Comparison of ENCODE assay signal across 10 cellular contexts in the genomic region with DNA sequence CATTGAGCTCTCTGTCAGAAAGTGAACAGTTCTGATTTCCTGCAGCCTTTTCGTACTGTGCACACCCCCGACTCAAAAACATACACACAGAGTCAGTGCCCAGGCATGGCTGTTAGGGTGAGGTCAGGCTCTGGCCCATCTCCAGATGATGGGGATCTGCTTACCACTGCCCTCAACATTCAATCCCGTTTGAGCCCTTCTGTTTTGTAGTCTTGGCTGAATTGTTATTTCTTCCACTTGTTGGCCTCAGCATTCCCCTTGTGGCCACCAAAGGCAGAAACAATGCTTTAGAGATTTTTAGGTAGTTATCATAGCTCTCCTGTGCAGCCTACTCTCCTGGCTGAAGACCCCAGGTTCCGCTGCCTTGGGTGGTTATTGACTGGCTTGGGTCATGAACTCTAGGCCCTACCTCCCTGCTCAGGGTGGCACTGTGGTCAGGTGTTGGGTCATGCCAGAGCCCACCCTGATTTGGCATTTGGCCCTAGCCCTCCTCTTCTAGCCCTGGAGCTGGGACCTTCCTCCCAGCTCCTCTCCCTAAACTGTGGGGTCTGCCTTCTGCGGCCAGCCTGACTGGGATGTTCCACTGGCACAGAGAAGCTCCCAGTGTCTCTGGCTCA. TPM values are rescaled to one million over a fixed set of nuclear protein-coding genes. Genes with fewer than 3 reads are reported as not detected.
A peak's percentile ranks its signal among the peaks of the same experiment; 100 is the strongest.
DNase-seq lines count a peak whose midpoint lies in the region; ATAC-seq, FAIRE-seq and TF ChIP-seq lines count a peak whose summit lies in the region.
"Had no signal": no experiment of that assay in that cellular context is flagged by ENCODE, and none has a peak within 500 bp of the region (broad histone marks: within the 10 kb centered on the region; RNA-seq: fewer than 3 reads in every experiment).

No MANE protein-coding gene starts in this region.

- H3K36me3 ChIP-seq in SK-N-SH (replicated peaks in 1 of 2; ENCODE audit: control insufficient read depth in 1 of 2, insufficient read depth in 2 of 2, low read length in 1 of 2): peaks cover 11 to 34% of the 10 kb centered on the region in 2 experiments
- H3K36me3 ChIP-seq in fibroblast of lung (ENCODE audit: control insufficient read depth, insufficient read depth, low read length): peaks cover 16% of the 10 kb centered on the region
- H3K36me3 ChIP-seq in psoas muscle (ENCODE audit: insufficient read depth in 1 of 2, low read depth in 1 of 2): peaks cover 0 to 27% of the 10 kb centered on the region in 2 donors
- no peaks in the 10 kb centered on the region for H3K36me3 ChIP-seq in HepG2 (replicated peaks in 1 of 2; ENCODE audit: control insufficient read depth in 1 of 2, insufficient read depth in 2 of 2, low read length in 2 of 2)

- H3K4me3 ChIP-seq in SK-N-SH (ENCODE audit: low read depth in 2 of 2, low read length in 1 of 2) (no peak overlapping the region), fibroblast of lung (replicated peaks in 1 of 4; ENCODE audit: control extremely low read depth in 1 of 4, insufficient read depth in 1 of 4, low read depth in 3 of 4, low read length in 4 of 4) (no peak overlapping the region), psoas muscle (no peak overlapping the region), HepG2 (replicated peaks in 1 of 3; ENCODE audit: insufficient read depth in 1 of 3, low read depth in 2 of 3, low read length in 3 of 3) (no peak overlapping the region)

- H3F3A ChIP-seq in SK-N-SH (replicated peaks; ENCODE audit: insufficient read depth): no peaks in the 10 kb centered on the region

- H3K4me2 ChIP-seq in SK-N-SH: peak overlapping the region; percentile 22; the same call in 1 of the 2 replicates
- H3K4me2 ChIP-seq in fibroblast of lung (ENCODE audit: extremely low read depth, insufficient read depth, low read length): no peak overlapping the region
- no peak overlapping the region for H3K4me2 ChIP-seq in HepG2 (ENCODE audit: low read depth, low read length)

- 52% methylated on average over 5 of the region's 5 CpGs for WGBS in SK-N-SH (ENCODE audit: low lambda C conversion rate)
- 42 to 57% (median 47%) methylated on average over 5 of the region's 5 CpGs for WGBS in psoas muscle, 3 donors
- WGBS in HepG2 (ENCODE audit: low lambda C conversion rate): 46% methylated on average over 3 of the region's 5 CpGs

- ATAC-seq in psoas muscle (no peak), HG03039 (IDR thresholded peaks at IDR 0.05; ENCODE audit: unreplicated experiment) (no peak), HepG2 (no peak)

- no peaks in the 10 kb centered on the region for H3K79me2 ChIP-seq in SK-N-SH (ENCODE audit: insufficient read depth)
- no peaks in the 10 kb centered on the region for H3K79me2 ChIP-seq in fibroblast of lung (ENCODE audit: control insufficient read depth, insufficient read depth, low read length)
- H3K79me2 ChIP-seq in HepG2 (ENCODE audit: insufficient read depth, low read length): no peaks in the 10 kb centered on the region

- intact Hi-C loops in psoas muscle (cut with DNase I) (loop anchor here (5.0 to 10.0 kb wide), 2 partner anchors 66 to 198 kb away; no protein-coding TSS in a partner anchor), HepG2 (cut with micrococcal nuclease; ENCODE audit: unreplicated experiment) (no loop called here)

- no peak overlapping the region for H2AFZ ChIP-seq in SK-N-SH (ENCODE audit: low read depth)
- no peak overlapping the region for H2AFZ ChIP-seq in fibroblast of lung (ENCODE audit: low read length)
- no peak overlapping the region for H2AFZ ChIP-seq in HepG2 (ENCODE audit: low read length)

- TF ChIP-seq CTCF in SK-N-SH (IDR thresholded peaks at IDR 0.05) (peak; percentile 55), fibroblast of lung (conservative IDR thresholded peaks at IDR 0.05 in 1 of 2, IDR thresholded peaks at IDR 0.05 in 1 of 2; ENCODE audit: low read depth in 1 of 2, low read length in 2 of 2) (peak; percentile 52 to 60), psoas muscle (IDR thresholded peaks at IDR 0.05) (peak; percentile 6), HepG2 (CRISPR knock-in tag; IDR thresholded peaks at IDR 0.05) (no peak)

- BruUV-seq in HepG2 (replicated peaks; lab: Mats Ljungman, UMichigan): no TSS peak

- H3K9me3 ChIP-seq in SK-N-SH (no peaks in the 10 kb centered on the region), fibroblast of lung (ENCODE audit: control insufficient read depth, insufficient read depth, low read depth, low read length) (no peaks in the 10 kb centered on the region), psoas muscle (no peaks in the 10 kb centered on the region), HepG2 (ENCODE audit: low read length) (no peaks in the 10 kb centered on the region)

- TF ChIP-seq EP300 in SK-N-SH (IDR thresholded peaks at IDR 0.05; ENCODE audit: borderline replicate concordance in 1 of 2, low read depth in 1 of 2, low read length in 1 of 2) (no peak), HepG2 (IDR thresholded peaks at IDR 0.05; ENCODE audit: low read depth in 2 of 2, low read length in 2 of 2) (no peak), HepG2 (CRISPR knock-in tag; IDR thresholded peaks at IDR 0.05; ENCODE audit: borderline replicate concordance) (no peak)

- FAIRE-seq in HepG2 (lab: Jason Lieb, UNC): no peak

- H3K4me1 ChIP-seq in SK-N-SH (ENCODE audit: control insufficient read depth in 1 of 2, insufficient read depth in 2 of 2, low read depth in 1 of 2, low read length in 1 of 2) (peaks cover 9 to 59% of the 10 kb centered on the region in 2 experiments), fibroblast of lung (ENCODE audit: control insufficient read depth, extremely low read depth, insufficient read depth, low read length) (peaks cover 20% of the 10 kb centered on the region), psoas muscle (peaks cover 72% of the 10 kb centered on the region), HepG2 (ENCODE audit: insufficient read depth, low read length) (peaks cover 28% of the 10 kb centered on the region)

- no peaks in the 10 kb centered on the region; the same call in 1 of the 2 replicates for H4K20me1 ChIP-seq in SK-N-SH (ENCODE audit: insufficient read depth)
- no peaks in the 10 kb centered on the region for H4K20me1 ChIP-seq in fibroblast of lung (ENCODE audit: control insufficient read depth, extremely low read depth, insufficient read depth, low read length)
- no peaks in the 10 kb centered on the region for H4K20me1 ChIP-seq in HepG2 (ENCODE audit: insufficient read depth, low read length)

- in situ Hi-C loops in HepG2 (cut with HindIII; ENCODE audit: extremely low pct_ligation_motif_present, low pct_unique_long_range_greater_than_20kb): loop anchor here (25.0 kb wide), 1 partner anchor 191 kb away; no protein-coding TSS in a partner anchor

- H3K27ac ChIP-seq in SK-N-SH (ENCODE audit: low read depth in 2 of 2, low read length in 1 of 2): peak overlapping the region in 1 of 2 experiments; percentile 76; a peak in 2 of 4 replicates
- no peak overlapping the region for H3K27ac ChIP-seq in fibroblast of lung (ENCODE audit: insufficient read depth, low read length)
- H3K27ac ChIP-seq in psoas muscle: peak overlapping the region; percentile 65
- no peak overlapping the region for H3K27ac ChIP-seq in HepG2 (ENCODE audit: extremely low read length, insufficient read depth, low read length)

- no peak for TF ChIP-seq POLR2A in HepG2 (IDR thresholded peaks at IDR 0.05; ENCODE audit: insufficient read depth in 1 of 2, low read depth in 2 of 2, low read length in 2 of 2)

- DNase-seq in Daoy (ENCODE audit: low read depth) (peak; percentile 57), SK-N-SH (peak; percentile 65), fibroblast of lung (ENCODE audit: low read depth in 2 of 2) (peak; percentile 54 to 69), psoas muscle (no peak), DMS53 (lab: John Stamatoyannopoulos, UW) (no peak), HepG2 (ENCODE audit: low spot score) (no peak), foreskin melanocyte (no peak)
- DNase-seq: stimulated activated CD4-positive, alpha-beta T cell treated with anti-CD3 and anti-CD28 coated beads, Interleukin-12 subunit alpha, Interleukin-12 subunit beta, amount 100 ng/mL, for 4 hours had no signal

- H3K9ac ChIP-seq in SK-N-SH (no peak overlapping the region), fibroblast of lung (ENCODE audit: insufficient read depth, low read length) (no peak overlapping the region), HepG2 (ENCODE audit: insufficient read depth, low read depth, low read length) (no peak overlapping the region)

- no peaks in the 10 kb centered on the region for H3K9me2 ChIP-seq in SK-N-SH

- H3K27me3 ChIP-seq in SK-N-SH (ENCODE audit: insufficient read depth) (no peaks in the 10 kb centered on the region), fibroblast of lung (ENCODE audit: control insufficient read depth, insufficient read depth, low read length) (no peaks in the 10 kb centered on the region), psoas muscle (ENCODE audit: insufficient read depth in 3 of 3, low read length in 2 of 3) (no peaks in the 10 kb centered on the region), HepG2 (ENCODE audit: control insufficient read depth in 1 of 2, insufficient read depth in 2 of 2, low read length in 2 of 2) (peaks cover 0 to 2% of the 10 kb centered on the region in 2 experiments; a peak in 2 of 5 replicates)

- POLR2A ChIA-PET in SK-N-SH (lab: Yijun Ruan, JAX): interaction anchor here (1.5 to 2.3 kb wide), 2 partner anchors 22 to 52 kb away, joined by 5 to 7 read pairs; no protein-coding TSS in a partner anchor
- POLR2A ChIA-PET in HepG2 (lab: Yijun Ruan, JAX): interaction anchor here (1.0 kb wide), 1 partner anchor 9 kb away, joined by 3 read pairs; no protein-coding TSS in a partner anchor

- CTCF ChIA-PET in SK-N-SH (lab: Yijun Ruan, JAX): interaction anchor here (0.6 to 12.2 kb wide), 23 partner anchors 8 to 196 kb away, joined by 3 to 160 read pairs (median 4); a partner anchor contains a TSS
- CTCF ChIA-PET in HepG2 (lab: Yijun Ruan, JAX; ENCODE audit: low intra/inter-chr PET ratio, low total read pairs): no interaction called here

- TF ChIP-seq RAD21 in SK-N-SH (IDR thresholded peaks at IDR 0.05; ENCODE audit: low read length): peak; percentile 56
- TF ChIP-seq RAD21 in HepG2 (CRISPR knock-in tag; IDR thresholded peaks at IDR 0.05): no peak

RNA-seq across cellular contexts. Expression of a gene that starts 7.8 kb away (rescaled TPM):
- 0.09 TPM in 1 of 2 replicates, not detected in the other for total RNA-seq in Daoy (2014; rRNA removed; shearing (Covaris generic))
- 0.26 and 0.41 TPM in 2 replicates for polyA plus RNA-seq in SK-N-SH (2012; rRNA removed)
- polyA plus RNA-seq in SK-N-SH (2012; cell fraction: cytosol; rRNA removed): 0.31 and 0.35 TPM in 2 replicates
- 0.48 and 0.67 TPM in 2 replicates for polyA plus RNA-seq in SK-N-SH (2012; cell fraction: nucleus; rRNA removed)
- total RNA-seq in fibroblast of lung: 0.33 and 0.77 TPM in 2 replicates
- polyA plus RNA-seq in fibroblast of lung: 0.14 and 0.26 TPM in 2 replicates
- 0.14 and 0.17 TPM in 2 replicates for polyA plus RNA-seq in fibroblast of lung (2012)
- 2.4 TPM in 1 of 2 replicates, not detected in the other for polyA minus RNA-seq in fibroblast of lung (ENCODE audit: low replicate concordance)
- 100 to 1,000 TPM in 1 of 4 donors, 10 to 100 TPM in 3; 29.7 to 110 (median 31.7) TPM for total RNA-seq in psoas muscle
- 10 to 100 TPM in 2 of 3 donors, 1 to 10 TPM in 1; 3.0 to 14.5 (median 14.5) TPM for polyA plus RNA-seq in psoas muscle
- total RNA-seq in HepG2 (2016; rRNA removed; fragmentation: Illumina TruSeq; extraction: Trizol): not detected in 2 replicates
- total RNA-seq in HepG2 (2016; cell fraction: cytosol; rRNA removed; fragmentation: Illumina TruSeq; extraction: Trizol; ENCODE audit: low read depth): not detected in 2 replicates
- total RNA-seq in HepG2 (2016; cell fraction: insoluble cytoplasmic fraction; rRNA removed; fragmentation: Illumina TruSeq; extraction: Trizol): not detected in 2 replicates
- total RNA-seq in HepG2 (2016; cell fraction: membrane; rRNA removed; fragmentation: Illumina TruSeq; extraction: Trizol): not detected in 2 replicates
- total RNA-seq in HepG2 (2016; cell fraction: nucleus; rRNA removed; fragmentation: Illumina TruSeq; extraction: Trizol): not detected in 2 replicates
- 0.05 TPM in 1 of 2 replicates, not detected in the other for polyA plus RNA-seq in HepG2 (2011; rRNA removed)
- polyA plus RNA-seq in HepG2 (2011; cell fraction: cytosol; rRNA removed): not detected in 2 replicates
- polyA plus RNA-seq in HepG2 (2011; cell fraction: nucleus; rRNA removed): not detected in 2 replicates
- 0.05 TPM in 1 of 2 replicates, not detected in the other for polyA plus RNA-seq in HepG2 (2012)
- not detected in 2 replicates for polyA plus RNA-seq in HepG2 (2016; cell fraction: cytosol; fragmentation: Illumina TruSeq; extraction: Trizol; ENCODE audit: low read depth)
- polyA plus RNA-seq in HepG2 (2016; cell fraction: insoluble cytoplasmic fraction; fragmentation: Illumina TruSeq; extraction: Trizol; ENCODE audit: low read depth): not detected in 2 replicates
- not detected in 2 replicates for polyA plus RNA-seq in HepG2 (2016; cell fraction: membrane; fragmentation: Illumina TruSeq; extraction: Trizol; ENCODE audit: low read depth)
- not detected in 2 replicates for polyA plus RNA-seq in HepG2 (2016; cell fraction: nucleus; fragmentation: Illumina TruSeq; extraction: Trizol; ENCODE audit: insufficient read depth, low read depth)
- 0.05 TPM in 1 of 2 replicates, not detected in the other for polyA minus RNA-seq in HepG2 (2011; rRNA and poly(A)+ RNA removed; ENCODE audit: low replicate concordance)
- polyA minus RNA-seq in HepG2 (2011; cell fraction: cytosol; rRNA and poly(A)+ RNA removed): not detected in 2 replicates
- not detected in 2 replicates for polyA minus RNA-seq in HepG2 (2011; cell fraction: nucleus; rRNA and poly(A)+ RNA removed)
- total RNA-seq: HT1080 had no signal

RNA-seq across cellular contexts. Expression of a gene that starts 12.8 kb away (rescaled TPM):
- total RNA-seq in Daoy (2014; rRNA removed; shearing (Covaris generic)): 4.5 and 5.4 TPM in 2 replicates
- polyA plus RNA-seq in SK-N-SH (2012; rRNA removed): 3.0 and 5.1 TPM in 2 replicates
- 3.3 and 4.5 TPM in 2 replicates for polyA plus RNA-seq in SK-N-SH (2012; cell fraction: cytosol; rRNA removed)
- polyA plus RNA-seq in SK-N-SH (2012; cell fraction: nucleus; rRNA removed): 9.8 and 14.0 TPM in 2 replicates
- 5.6 and 6.6 TPM in 2 replicates for total RNA-seq in fibroblast of lung
- 9.8 and 10.5 TPM in 2 replicates for polyA plus RNA-seq in fibroblast of lung
- polyA plus RNA-seq in fibroblast of lung (2012): 25.0 and 50.9 TPM in 2 replicates
- polyA minus RNA-seq in fibroblast of lung (ENCODE audit: low replicate concordance): 115 and 181 TPM in 2 replicates
- 100 to 1,000 TPM; 447 to 745 (median 673) TPM for total RNA-seq in psoas muscle
- polyA plus RNA-seq in psoas muscle: 100 to 1,000 TPM; 136 to 855 (median 503) TPM
- 0.09 and 0.22 TPM in 2 replicates for total RNA-seq in HepG2 (2016; rRNA removed; fragmentation: Illumina TruSeq; extraction: Trizol)
- under 0.01 TPM in 1 of 2 replicates, not detected in the other for total RNA-seq in HepG2 (2016; cell fraction: cytosol; rRNA removed; fragmentation: Illumina TruSeq; extraction: Trizol; ENCODE audit: low read depth)
- total RNA-seq in HepG2 (2016; cell fraction: insoluble cytoplasmic fraction; rRNA removed; fragmentation: Illumina TruSeq; extraction: Trizol): 0.04 and 0.09 TPM in 2 replicates
- 0.10 and 0.12 TPM in 2 replicates for total RNA-seq in HepG2 (2016; cell fraction: membrane; rRNA removed; fragmentation: Illumina TruSeq; extraction: Trizol)
- 0.16 and 0.25 TPM in 2 replicates for total RNA-seq in HepG2 (2016; cell fraction: nucleus; rRNA removed; fragmentation: Illumina TruSeq; extraction: Trizol)
- 0.05 and 0.30 TPM in 2 replicates for polyA plus RNA-seq in HepG2 (2011; rRNA removed)
- polyA plus RNA-seq in HepG2 (2011; cell fraction: cytosol; rRNA removed): 0.04 and 0.07 TPM in 2 replicates
- 0.33 and 0.42 TPM in 2 replicates for polyA plus RNA-seq in HepG2 (2011; cell fraction: nucleus; rRNA removed)
- polyA plus RNA-seq in HepG2 (2012): 0.07 and 0.19 TPM in 2 replicates
- polyA plus RNA-seq in HepG2 (2016; cell fraction: cytosol; fragmentation: Illumina TruSeq; extraction: Trizol; ENCODE audit: low read depth): 0.02 and 0.03 TPM in 2 replicates
- 0.15 and 0.20 TPM in 2 replicates for polyA plus RNA-seq in HepG2 (2016; cell fraction: insoluble cytoplasmic fraction; fragmentation: Illumina TruSeq; extraction: Trizol; ENCODE audit: low read depth)
- 0.03 and 0.05 TPM in 2 replicates for polyA plus RNA-seq in HepG2 (2016; cell fraction: membrane; fragmentation: Illumina TruSeq; extraction: Trizol; ENCODE audit: low read depth)
- 0.30 and 0.49 TPM in 2 replicates for polyA plus RNA-seq in HepG2 (2016; cell fraction: nucleus; fragmentation: Illumina TruSeq; extraction: Trizol; ENCODE audit: insufficient read depth, low read depth)
- 0.46 and 18.5 TPM in 2 replicates for polyA minus RNA-seq in HepG2 (2011; rRNA and poly(A)+ RNA removed; ENCODE audit: low replicate concordance)
- polyA minus RNA-seq in HepG2 (2011; cell fraction: cytosol; rRNA and poly(A)+ RNA removed): 0.30 and 0.70 TPM in 2 replicates
- polyA minus RNA-seq in HepG2 (2011; cell fraction: nucleus; rRNA and poly(A)+ RNA removed): 0.39 and 0.62 TPM in 2 replicates

RNA-seq across cellular contexts. Expression of a gene that starts 47.6 kb away (rescaled TPM):
- 51.4 and 51.9 TPM in 2 replicates for total RNA-seq in Daoy (2014; rRNA removed; shearing (Covaris generic))
- 30.7 and 41.0 TPM in 2 replicates for polyA plus RNA-seq in SK-N-SH (2012; rRNA removed)
- polyA plus RNA-seq in SK-N-SH (2012; cell fraction: cytosol; rRNA removed): 27.2 and 30.1 TPM in 2 replicates
- polyA plus RNA-seq in SK-N-SH (2012; cell fraction: nucleus; rRNA removed): 39.9 and 65.8 TPM in 2 replicates
- 14.1 and 15.4 TPM in 2 replicates for total RNA-seq in fibroblast of lung
- 36.7 and 51.5 TPM in 2 replicates for polyA plus RNA-seq in fibroblast of lung
- 22.6 and 26.7 TPM in 2 replicates for polyA plus RNA-seq in fibroblast of lung (2012)
- polyA minus RNA-seq in fibroblast of lung (ENCODE audit: low replicate concordance): 11.7 and 13.3 TPM in 2 replicates
- total RNA-seq in psoas muscle: 10 to 100 TPM; 23.5 to 28.6 (median 27.3) TPM
- polyA plus RNA-seq in psoas muscle: 10 to 100 TPM; 17.2 to 29.9 (median 21.1) TPM
- 27.7 and 28.3 TPM in 2 replicates for total RNA-seq in HepG2 (2016; rRNA removed; fragmentation: Illumina TruSeq; extraction: Trizol)
- total RNA-seq in HepG2 (2016; cell fraction: cytosol; rRNA removed; fragmentation: Illumina TruSeq; extraction: Trizol; ENCODE audit: low read depth): 5.7 and 6.4 TPM in 2 replicates
- total RNA-seq in HepG2 (2016; cell fraction: insoluble cytoplasmic fraction; rRNA removed; fragmentation: Illumina TruSeq; extraction: Trizol): 23.8 and 26.3 TPM in 2 replicates
- total RNA-seq in HepG2 (2016; cell fraction: membrane; rRNA removed; fragmentation: Illumina TruSeq; extraction: Trizol): 11.5 and 11.9 TPM in 2 replicates
- 27.4 and 28.2 TPM in 2 replicates for total RNA-seq in HepG2 (2016; cell fraction: nucleus; rRNA removed; fragmentation: Illumina TruSeq; extraction: Trizol)
- polyA plus RNA-seq in HepG2 (2011; rRNA removed): 27.3 and 35.0 TPM in 2 replicates
- polyA plus RNA-seq in HepG2 (2011; cell fraction: cytosol; rRNA removed): 12.7 and 16.9 TPM in 2 replicates
- polyA plus RNA-seq in HepG2 (2011; cell fraction: nucleus; rRNA removed): 42.7 and 44.5 TPM in 2 replicates
- polyA plus RNA-seq in HepG2 (2012): 25.4 and 28.8 TPM in 2 replicates
- 2.7 and 3.2 TPM in 2 replicates for polyA plus RNA-seq in HepG2 (2016; cell fraction: cytosol; fragmentation: Illumina TruSeq; extraction: Trizol; ENCODE audit: low read depth)
- 34.5 and 39.1 TPM in 2 replicates for polyA plus RNA-seq in HepG2 (2016; cell fraction: insoluble cytoplasmic fraction; fragmentation: Illumina TruSeq; extraction: Trizol; ENCODE audit: low read depth)
- polyA plus RNA-seq in HepG2 (2016; cell fraction: membrane; fragmentation: Illumina TruSeq; extraction: Trizol; ENCODE audit: low read depth): 7.7 and 9.1 TPM in 2 replicates
- 43.5 and 48.3 TPM in 2 replicates for polyA plus RNA-seq in HepG2 (2016; cell fraction: nucleus; fragmentation: Illumina TruSeq; extraction: Trizol; ENCODE audit: insufficient read depth, low read depth)
- polyA minus RNA-seq in HepG2 (2011; rRNA and poly(A)+ RNA removed; ENCODE audit: low replicate concordance): 9.8 and 27.6 TPM in 2 replicates
- polyA minus RNA-seq in HepG2 (2011; cell fraction: cytosol; rRNA and poly(A)+ RNA removed): 12.1 and 16.2 TPM in 2 replicates
- polyA minus RNA-seq in HepG2 (2011; cell fraction: nucleus; rRNA and poly(A)+ RNA removed): 43.9 and 49.9 TPM in 2 replicates

Comparison
In these comparisons a context has a peak if more than half of its experiments do, and no peak if none do; other contexts are left out.
1. DNase-seq: peak in Daoy (single experiment), SK-N-SH (single experiment) and fibroblast of lung (2 of 2); none in psoas muscle (0 of 2), DMS53 (single experiment), HepG2 (single experiment) and foreskin melanocyte (single experiment).
2. RNA of a gene that starts 7.8 kb away (total RNA-seq): 29.7 to 110 TPM in psoas muscle; 0.33 to 0.77 TPM in fibroblast of lung, not detected in HepG2 and 0.09 TPM in Daoy; every median in the first group is over 10 times any median in the second.
3. RNA of a gene that starts 12.8 kb away (total RNA-seq): 447 to 745 TPM in psoas muscle; 5.6 to 6.6 TPM in fibroblast of lung, 4.5 to 5.4 TPM in Daoy and under 0.01 to 0.25 TPM in HepG2; every median in the first group is over 10 times any median in the second.